In genomic region chr6:144285548-144285797, GRCh38 we compare ENCODE assay signal across 8 cellular contexts.
DNase-seq lines count a peak whose midpoint lies in the region; ATAC-seq lines count a peak whose summit lies in the region.

No MANE protein-coding gene starts in this region.

- H3K4me1 ChIP-seq in HUES48 (ENCODE audit: control insufficient read depth, insufficient read depth, low read length) (peaks cover 22% of the 10 kb centered on the region), muscle layer of duodenum (ENCODE audit: control insufficient read depth in 1 of 2, insufficient read depth in 2 of 2, low read length in 2 of 2) (peaks cover 0 to 10% of the 10 kb centered on the region in 2 donors)

- H3K4me3 ChIP-seq in HUES48 (ENCODE audit: low read depth, low read length) (peak overlapping the region; percentile 86), muscle layer of duodenum (ENCODE audit: low read depth in 1 of 2, low read length in 2 of 2) (peak overlapping the region; percentile 93 to 99)

- H3K36me3 ChIP-seq in HUES48 (ENCODE audit: control insufficient read depth, insufficient read depth, low read length) (no peaks in the 10 kb centered on the region), muscle layer of duodenum (ENCODE audit: control insufficient read depth in 1 of 2, insufficient read depth in 2 of 2, low read length in 2 of 2) (peaks cover 0 to 13% of the 10 kb centered on the region in 2 donors)

- H3K9me3 ChIP-seq in HUES48 (ENCODE audit: control insufficient read depth, insufficient read depth, low read length): no peaks in the 10 kb centered on the region
- H3K9me3 ChIP-seq in muscle layer of duodenum (ENCODE audit: control insufficient read depth in 1 of 2, low read length in 2 of 2): no peaks in the 10 kb centered on the region

- peak overlapping the region; percentile 80 for H3K27ac Mint-ChIP-seq in activated T-cell treated with anti-CD3 and anti-CD28 coated beads, Interleukin-2, amount 50 U/mL, for 24 hours

- H3K4me3 Mint-ChIP-seq in activated T-cell treated with anti-CD3 and anti-CD28 coated beads, Interleukin-2, amount 50 U/mL, for 24 hours: peak overlapping the region; percentile 91

- H3K4me1 Mint-ChIP-seq in activated T-cell treated with anti-CD3 and anti-CD28 coated beads, Interleukin-2, amount 50 U/mL, for 24 hours (ENCODE audit: low read depth): peaks cover 30% of the 10 kb centered on the region

- H3K27ac ChIP-seq in HUES48 (ENCODE audit: low read depth, low read length): peak overlapping the region; percentile 94
- H3K27ac ChIP-seq in caudate nucleus (ENCODE audit: low read depth, low read length): peak overlapping the region; percentile 86
- peak overlapping the region; percentile 81 for H3K27ac ChIP-seq in muscle layer of duodenum (ENCODE audit: low read length)

- no peak for ATAC-seq in HG02571 (IDR thresholded peaks at IDR 0.05; ENCODE audit: unreplicated experiment)

- peak overlapping the region; percentile 85 for H3K9ac ChIP-seq in HUES48 (ENCODE audit: low read depth, low read length)

- peak; percentile 53 for DNase-seq in activated T-cell treated with anti-CD3 and anti-CD28 coated beads, Interleukin-2, amount 50 U/mL, for 24 hours
- DNase-seq in activated T-cell treated with anti-CD3 and anti-CD28 coated beads, Interleukin-2, amount 50 U/mL, for 48 hours: no peak
- DNase-seq in caudate nucleus (lab: John Stamatoyannopoulos, UW) (peak in 1 of 61 donors; percentile 23), NCI-H345 treated with DMSO at 0.1 percent for 48 hours (lab: John Stamatoyannopoulos, UW; ENCODE audit: unreplicated experiment) (no peak), DMS 273 treated with DMSO at 0.1 percent for 48 hours (lab: John Stamatoyannopoulos, UW) (no peak)

- peaks cover 12% of the 10 kb centered on the region for H3K36me3 Mint-ChIP-seq in activated T-cell treated with anti-CD3 and anti-CD28 coated beads, Interleukin-2, amount 50 U/mL, for 24 hours (ENCODE audit: low read depth)

- H3K27me3 Mint-ChIP-seq in activated T-cell treated with anti-CD3 and anti-CD28 coated beads, Interleukin-2, amount 50 U/mL, for 24 hours: peaks cover 41% of the 10 kb centered on the region

- peaks cover 19% of the 10 kb centered on the region for H3K27me3 ChIP-seq in HUES48 (ENCODE audit: control insufficient read depth, insufficient read depth, low read length)
- H3K27me3 ChIP-seq in muscle layer of duodenum (ENCODE audit: low read depth, low read length): no peaks in the 10 kb centered on the region

- no peaks in the 10 kb centered on the region for H3K9me3 Mint-ChIP-seq in activated T-cell treated with anti-CD3 and anti-CD28 coated beads, Interleukin-2, amount 50 U/mL, for 24 hours
